Comparison of ENCODE assay signal across 18 cellular contexts in the genomic region with DNA sequence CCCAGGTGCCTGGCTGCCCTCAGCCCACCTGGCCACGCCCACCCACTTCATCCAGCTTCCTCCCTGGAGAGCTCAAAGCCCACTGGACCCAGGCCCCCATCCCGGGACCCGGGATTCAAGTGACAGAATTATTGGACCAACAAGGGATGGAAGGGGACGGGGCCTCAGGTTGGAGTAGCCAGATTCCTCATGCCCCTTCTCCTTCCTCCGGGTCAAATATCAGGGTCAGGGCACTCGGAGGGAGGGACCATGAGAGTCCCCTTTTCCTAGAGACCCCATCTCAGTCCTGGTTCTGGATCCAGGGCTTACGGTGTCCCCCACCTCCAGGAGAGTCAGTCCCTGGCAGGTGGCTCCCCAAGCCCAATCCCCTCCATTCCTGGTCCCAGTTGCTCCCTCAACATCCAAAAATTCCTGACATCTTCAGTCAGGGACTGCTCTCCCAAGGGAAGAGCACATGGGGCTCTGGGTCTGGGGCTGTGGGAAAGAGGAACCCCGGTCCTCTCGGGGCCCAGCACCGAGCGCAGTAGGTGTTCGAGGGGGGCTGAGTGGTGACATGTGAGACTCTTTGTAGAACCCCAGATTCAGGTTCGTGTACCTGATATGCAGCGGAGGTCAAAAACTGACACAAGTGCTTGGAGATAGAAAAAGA. TPM values are rescaled to one million over a fixed set of nuclear protein-coding genes. Genes with fewer than 3 reads are reported as not detected.
DNase-seq lines count a peak whose midpoint lies in the region; ATAC-seq and TF ChIP-seq lines count a peak whose summit lies in the region.
"Had no signal": no experiment of that assay in that cellular context is flagged by ENCODE, and none has a peak within 500 bp of the region (broad histone marks: within the 10 kb centered on the region; RNA-seq: fewer than 3 reads in every experiment).

No MANE protein-coding gene starts in this region.

- H3K36me3 Mint-ChIP-seq in GM23338 (ENCODE audit: low read depth), result no peaks in the 10 kb centered on the region
- H3K36me3 Mint-ChIP-seq in T-helper 17 cell (ENCODE audit: low read depth), result no peaks in the 10 kb centered on the region
- no peaks in the 10 kb centered on the region for H3K36me3 Mint-ChIP-seq in memory B cell

- no peak for DNase-seq in GM23338 (ENCODE audit: low spot score)
- DNase-seq in T-helper 17 cell, result no peak
- DNase-seq in memory B cell (ENCODE audit: low spot score in 2 of 2), result no peak
- DNase-seq in ascending aorta (ENCODE audit: low spot score in 2 of 2), result no peak
- DNase-seq in HCEC 1CT, result no peak
- DNase-seq in foreskin keratinocyte, result no peak
- DNase-seq: H9, KBM-7, NCI-H1417 treated with DMSO at 0.1 percent for 48 hours, NCI-H2029, NCI-H2171, NCI-H446, NCI-H748 treated with DMSO at 0.1 percent for 48 hours, Peyer's patch had no signal

- H3K9me3 ChIP-seq in T-helper 17 cell (ENCODE audit: control insufficient read depth, low read length, poor library complexity, severe bottlenecking) (no peaks in the 10 kb centered on the region), ascending aorta (no peaks in the 10 kb centered on the region)
- H3K9me3 ChIP-seq: Peyer's patch had no signal

- ATAC-seq in GM23338, result no peak; the same call in 2 of the 3 replicates
- no peak for ATAC-seq in T-helper 17 cell
- no peak for ATAC-seq in memory B cell (ENCODE audit: low read depth)
- ATAC-seq in foreskin keratinocyte, result no peak
- ATAC-seq in HG02852 (IDR thresholded peaks at IDR 0.05; ENCODE audit: unreplicated experiment), result no peak
- ATAC-seq: Right ventricle myocardium inferior had no signal

- H3K4me1 ChIP-seq in GM23338 (ENCODE audit: insufficient read depth) (0 out of 2 replicates have a peak, but pooled peaks cover 6% of the 10 kb centered on the region), ascending aorta (no peaks in the 10 kb centered on the region), foreskin keratinocyte (no peaks in the 10 kb centered on the region)

- H3K79me2 ChIP-seq in GM23338 (replicated peaks; ENCODE audit: insufficient read depth), result no peaks in the 10 kb centered on the region

- no peaks in the 10 kb centered on the region for H3K36me3 ChIP-seq in GM23338 (ENCODE audit: insufficient read depth)
- no peaks in the 10 kb centered on the region for H3K36me3 ChIP-seq in ascending aorta
- H3K36me3 ChIP-seq: Peyer's patch had no signal

- H4K20me1 ChIP-seq in GM23338 (replicated peaks; ENCODE audit: insufficient read depth), result no peaks in the 10 kb centered on the region

- H3K27ac Mint-ChIP-seq in GM23338 (no peak overlapping the region), T-helper 17 cell (peak overlapping the region; percentile 34), memory B cell (peak overlapping the region; percentile 97)

- H3K4me1 Mint-ChIP-seq in GM23338 (peaks cover 18% of the 10 kb centered on the region), T-helper 17 cell (peaks cover 28% of the 10 kb centered on the region), memory B cell (peaks cover 73% of the 10 kb centered on the region)

- H3K27me3 Mint-ChIP-seq in GM23338 (ENCODE audit: insufficient read depth, low read depth, poor library complexity), result peaks cover 36% of the 10 kb centered on the region
- H3K27me3 Mint-ChIP-seq in T-helper 17 cell, result peaks cover 4% of the 10 kb centered on the region
- H3K27me3 Mint-ChIP-seq in memory B cell, result no peaks in the 10 kb centered on the region

- H3F3A ChIP-seq in GM23338 (replicated peaks; ENCODE audit: low read depth), result no peaks in the 10 kb centered on the region

- no peaks in the 10 kb centered on the region for H3K9me2 ChIP-seq in GM23338 (ENCODE audit: insufficient read depth)

- peak overlapping the region; percentile 56 for H3K27ac ChIP-seq in 22Rv1
- no peak overlapping the region for H3K27ac ChIP-seq in GM23338 (ENCODE audit: low read depth)
- H3K27ac ChIP-seq in ascending aorta, result no peak overlapping the region
- H3K27ac ChIP-seq in foreskin keratinocyte, result no peak overlapping the region
- H3K27ac ChIP-seq: Peyer's patch had no signal

- no peak for TF ChIP-seq CTCF in 22Rv1 (IDR thresholded peaks at IDR 0.05)
- TF ChIP-seq CTCF in GM23338 (conservative IDR thresholded peaks at IDR 0.05; ENCODE audit: low read depth in 2 of 2), result no peak
- TF ChIP-seq CTCF in ascending aorta (IDR thresholded peaks at IDR 0.05), result no peak
- no peak for TF ChIP-seq CTCF in foreskin keratinocyte (conservative IDR thresholded peaks at IDR 0.05)

- intact Hi-C loops in ascending aorta (cut with DNase I), result no loop called here

- peaks cover 48% of the 10 kb centered on the region for H3K27me3 ChIP-seq in GM23338 (ENCODE audit: insufficient read depth)
- H3K27me3 ChIP-seq in ascending aorta, result no peaks in the 10 kb centered on the region
- no peaks in the 10 kb centered on the region for H3K27me3 ChIP-seq in foreskin keratinocyte
- H3K27me3 ChIP-seq: Peyer's patch had no signal

- H3K9me3 Mint-ChIP-seq in GM23338 (no peaks in the 10 kb centered on the region), memory B cell (no peaks in the 10 kb centered on the region)
- H3K9me3 Mint-ChIP-seq: H9 had no signal

- no peak overlapping the region for H3K4me3 Mint-ChIP-seq in GM23338
- H3K4me3 Mint-ChIP-seq in T-helper 17 cell, result peak overlapping the region; percentile 25
- no peak overlapping the region for H3K4me3 Mint-ChIP-seq in memory B cell

- no peak overlapping the region for H3K4me3 ChIP-seq in GM23338
- H3K4me3 ChIP-seq in ascending aorta, result no peak overlapping the region
- H3K4me3 ChIP-seq: Peyer's patch had no signal

- H2AFZ ChIP-seq in GM23338, result peak overlapping the region; percentile 77; the same call in 1 of the 2 replicates

- no peak overlapping the region for H3K4me2 ChIP-seq in GM23338

TF ChIP-seq in GM23338, 12 proteins besides CTCF, POLR2A, EP300 and RAD21 (continues in another document):
- TF ChIP-seq STAT1 (IDR thresholded peaks at IDR 0.05; ENCODE audit: unreplicated experiment), result no peak
- no peak for TF ChIP-seq EZH2 (IDR thresholded peaks at IDR 0.05; ENCODE audit: low read depth, unreplicated experiment)
- no peak for TF ChIP-seq NANOG (IDR thresholded peaks at IDR 0.05; ENCODE audit: borderline replicate concordance)
- TF ChIP-seq ZNF331 (CRISPR knock-in tag; IDR thresholded peaks at IDR 0.05; ENCODE audit: low read depth), result no peak
- TF ChIP-seq ZNF114 (CRISPR knock-in tag; IDR thresholded peaks at IDR 0.05), result no peak
- TF ChIP-seq CREB1 (CRISPR knock-in tag; IDR thresholded peaks at IDR 0.05; ENCODE audit: low read depth), result no peak
- TF ChIP-seq JUNB (IDR thresholded peaks at IDR 0.05; ENCODE audit: unreplicated experiment), result no peak
- no peak for TF ChIP-seq EZH2phosphoT487 (IDR thresholded peaks at IDR 0.05; ENCODE audit: unreplicated experiment)
- no peak for TF ChIP-seq POLR2AphosphoS5 (IDR thresholded peaks at IDR 0.05; ENCODE audit: low read depth)
- TF ChIP-seq, protein P1, sequence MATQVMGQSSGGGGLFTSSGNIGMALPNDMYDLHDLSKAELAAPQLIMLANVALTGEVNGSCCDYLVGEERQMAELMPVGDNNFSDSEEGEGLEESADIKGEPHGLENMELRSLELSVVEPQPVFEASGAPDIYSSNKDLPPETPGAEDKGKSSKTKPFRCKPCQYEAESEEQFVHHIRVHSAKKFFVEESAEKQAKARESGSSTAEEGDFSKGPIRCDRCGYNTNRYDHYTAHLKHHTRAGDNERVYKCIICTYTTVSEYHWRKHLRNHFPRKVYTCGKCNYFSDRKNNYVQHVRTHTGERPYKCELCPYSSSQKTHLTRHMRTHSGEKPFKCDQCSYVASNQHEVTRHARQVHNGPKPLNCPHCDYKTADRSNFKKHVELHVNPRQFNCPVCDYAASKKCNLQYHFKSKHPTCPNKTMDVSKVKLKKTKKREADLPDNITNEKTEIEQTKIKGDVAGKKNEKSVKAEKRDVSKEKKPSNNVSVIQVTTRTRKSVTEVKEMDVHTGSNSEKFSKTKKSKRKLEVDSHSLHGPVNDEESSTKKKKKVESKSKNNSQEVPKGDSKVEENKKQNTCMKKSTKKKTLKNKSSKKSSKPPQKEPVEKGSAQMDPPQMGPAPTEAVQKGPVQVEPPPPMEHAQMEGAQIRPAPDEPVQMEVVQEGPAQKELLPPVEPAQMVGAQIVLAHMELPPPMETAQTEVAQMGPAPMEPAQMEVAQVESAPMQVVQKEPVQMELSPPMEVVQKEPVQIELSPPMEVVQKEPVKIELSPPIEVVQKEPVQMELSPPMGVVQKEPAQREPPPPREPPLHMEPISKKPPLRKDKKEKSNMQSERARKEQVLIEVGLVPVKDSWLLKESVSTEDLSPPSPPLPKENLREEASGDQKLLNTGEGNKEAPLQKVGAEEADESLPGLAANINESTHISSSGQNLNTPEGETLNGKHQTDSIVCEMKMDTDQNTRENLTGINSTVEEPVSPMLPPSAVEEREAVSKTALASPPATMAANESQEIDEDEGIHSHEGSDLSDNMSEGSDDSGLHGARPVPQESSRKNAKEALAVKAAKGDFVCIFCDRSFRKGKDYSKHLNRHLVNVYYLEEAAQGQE (IDR thresholded peaks at IDR 0.05; ENCODE audit: unreplicated experiment), result no peak

RNA-seq across cellular contexts. Expression of a gene that starts 37.7 kb away (rescaled TPM):
- not detected in 2 replicates for total RNA-seq in GM23338 (2014; rRNA removed; shearing (Covaris generic))
- polyA plus RNA-seq in GM23338 (2016; fragmentation: Nextera tagmentation; extraction: Ambion mirVana), result not detected in 2 replicates
- 1 to 10 TPM in 1 of 2 donors, not detected in 1; 1.9 TPM for total RNA-seq in T-helper 17 cell
- total RNA-seq in ascending aorta, result 2.3 TPM
- total RNA-seq in foreskin keratinocyte, result not detected in 2 replicates
- not detected in 2 replicates for polyA plus RNA-seq in foreskin keratinocyte
- total RNA-seq: H9, HT1080, Right ventricle myocardium inferior had no signal
